13 cellular contexts compared by ENCODE assay signal in genomic region chr3:50594253-50594785, GRCh38. TPM values are rescaled to one million over a fixed set of nuclear protein-coding genes. Genes with fewer than 3 reads are reported as not detected.
DNase-seq lines count a peak whose midpoint lies in the region; ATAC-seq and TF ChIP-seq lines count a peak whose summit lies in the region.
"Had no signal": no experiment of that assay in that cellular context is flagged by ENCODE, and none has a peak within 500 bp of the region (broad histone marks: within the 10 kb centered on the region; RNA-seq: fewer than 3 reads in every experiment).

No MANE protein-coding gene starts in this region.

- H3K27ac ChIP-seq in DND-41 (ENCODE audit: low read length), result peak overlapping the region; percentile 94

- H3K4me3 Mint-ChIP-seq in T-helper 17 cell, result no peak overlapping the region
- no peak overlapping the region for H3K4me3 Mint-ChIP-seq in immature natural killer cell
- no peak overlapping the region for H3K4me3 Mint-ChIP-seq in chondrocyte (ENCODE audit: unreplicated experiment)

- H2AFZ ChIP-seq in DND-41 (ENCODE audit: low read depth, low read length), result no peak overlapping the region

- H3K36me3 Mint-ChIP-seq in T-helper 17 cell (ENCODE audit: low read depth) (no peaks in the 10 kb centered on the region), immature natural killer cell (peaks cover 0 to 5% (median 3%) of the 10 kb centered on the region in 3 donors), chondrocyte (ENCODE audit: low read depth) (no peaks in the 10 kb centered on the region)

- TF ChIP-seq CTCF in DND-41 (IDR thresholded peaks at IDR 0.05; ENCODE audit: borderline replicate concordance, extremely low read depth, low read length, poor library complexity, severe bottlenecking), result no peak
- TF ChIP-seq CTCF in chondrocyte (IDR thresholded peaks at IDR 0.05), result no peak

- peak; percentile 76 for DNase-seq in DND-41
- DNase-seq in T-helper 17 cell, result no peak
- DNase-seq in immature natural killer cell, result no peak
- DNase-seq in chondrocyte (ENCODE audit: low spot score), result no peak
- DNase-seq: activated CD4-positive, CD25-positive, alpha-beta regulatory T cell treated with anti-CD3 and anti-CD28 coated beads, Interleukin-2, amount 50 U/mL, for 72 hours; DMS79 treated with DMSO at 0.1 percent for 48 hours; effector memory CD4-positive, alpha-beta T cell; Karpas-422; NCI-H1417; NCI-H345 had no signal

- peak overlapping the region; percentile 10; the same call in 1 of the 2 replicates for H3K4me2 ChIP-seq in DND-41 (ENCODE audit: insufficient read depth, low read length)

- H4K20me1 ChIP-seq in DND-41 (ENCODE audit: insufficient read depth, low read length), result no peaks in the 10 kb centered on the region
- H4K20me1 ChIP-seq: BLaER1 treated with 17β-estradiol and CSF1 and Interleukin-3, amounts not matched to agents 10 nM and 100 nM had no signal

- H3K4me1 Mint-ChIP-seq in T-helper 17 cell, result peaks cover 36% of the 10 kb centered on the region
- H3K4me1 Mint-ChIP-seq in immature natural killer cell, result peaks cover 28 to 51% of the 10 kb centered on the region in 2 donors
- H3K4me1 Mint-ChIP-seq in chondrocyte (ENCODE audit: low read depth), result peaks cover under 1% of the 10 kb centered on the region

- H3K27me3 ChIP-seq in DND-41 (ENCODE audit: insufficient read depth, low read length, poor library complexity), result no peaks in the 10 kb centered on the region
- H3K27me3 ChIP-seq: BLaER1 treated with 17β-estradiol and CSF1 and Interleukin-3, amounts not matched to agents 10 nM and 100 nM had no signal

- peak overlapping the region; percentile 91 for H3K27ac Mint-ChIP-seq in T-helper 17 cell
- H3K27ac Mint-ChIP-seq in immature natural killer cell, result peak overlapping the region in 5 of 6 donors; percentile 20 to 64 (median 40)
- H3K27ac Mint-ChIP-seq in chondrocyte (ENCODE audit: unreplicated experiment), result no peak overlapping the region
- H3K27ac Mint-ChIP-seq: progenitor cell of endocrine pancreas had no signal

- no peaks in the 10 kb centered on the region for H3K36me3 ChIP-seq in DND-41 (ENCODE audit: insufficient read depth, low read length)

- peaks cover 65% of the 10 kb centered on the region for H3K79me2 ChIP-seq in DND-41 (ENCODE audit: insufficient read depth, low read length)

- ATAC-seq in DND-41 (ENCODE audit: insufficient read depth, low read depth) (peak; percentile 25), T-helper 17 cell (no peak), HG03159 (IDR thresholded peaks at IDR 0.05; ENCODE audit: unreplicated experiment) (no peak)

- peak overlapping the region; percentile 53 for H3K9ac ChIP-seq in DND-41 (ENCODE audit: low read depth, low read length)

- H3K4me3 ChIP-seq in DND-41 (ENCODE audit: low read depth in 1 of 2, low read length in 2 of 2), result no peak overlapping the region; a peak in 1 of 4 replicates
- H3K4me3 ChIP-seq: BLaER1 treated with 17β-estradiol and CSF1 and Interleukin-3, amounts not matched to agents 10 nM and 100 nM had no signal

- H3K27me3 Mint-ChIP-seq in T-helper 17 cell, result no peaks in the 10 kb centered on the region
- no peaks in the 10 kb centered on the region for H3K27me3 Mint-ChIP-seq in immature natural killer cell (ENCODE audit: low read depth in 3 of 3)
- no peaks in the 10 kb centered on the region for H3K27me3 Mint-ChIP-seq in chondrocyte (ENCODE audit: low read depth)

- H3K4me1 ChIP-seq in DND-41 (ENCODE audit: insufficient read depth, low read length), result peaks cover 91% of the 10 kb centered on the region

- H3K9me3 ChIP-seq in DND-41 (ENCODE audit: insufficient read depth, low read length, severe bottlenecking) (no peaks in the 10 kb centered on the region), T-helper 17 cell (ENCODE audit: control insufficient read depth, low read length, poor library complexity, severe bottlenecking) (no peaks in the 10 kb centered on the region)
- H3K9me3 ChIP-seq: BLaER1 treated with 17β-estradiol and CSF1 and Interleukin-3, amounts not matched to agents 10 nM and 100 nM had no signal

- H3K9me3 Mint-ChIP-seq in immature natural killer cell, result no peaks in the 10 kb centered on the region
- H3K9me3 Mint-ChIP-seq in chondrocyte (ENCODE audit: low read depth), result no peaks in the 10 kb centered on the region

RNA-seq across cellular contexts. Expression of gene CISH, which starts 17.3 kb away (rescaled TPM):
- total RNA-seq in T-helper 17 cell, result 10 to 100 TPM; 28.3 to 63.4 TPM
- 10 to 100 TPM in 1 of 3 donors, 1 to 10 TPM in 2; 4.5 to 23.2 (median 7.3) TPM for polyA plus RNA-seq in immature natural killer cell
- 0.85 to 1.8 TPM (median 1.8 TPM) in 3 replicates for total RNA-seq in chondrocyte

RNA-seq across cellular contexts. Expression of gene MAPKAPK3, which starts 22.6 kb away (rescaled TPM):
- total RNA-seq in T-helper 17 cell (10 to 100 TPM; 44.7 to 49.2 TPM), chondrocyte (13.6 to 21.2 TPM (median 20.9 TPM) in 3 replicates)
- 10 to 100 TPM; 57.2 to 92.0 (median 91.2) TPM for polyA plus RNA-seq in immature natural killer cell

RNA-seq across cellular contexts. Expression of gene HEMK1, which starts 25.0 kb away (rescaled TPM):
- total RNA-seq in T-helper 17 cell, result 10 to 100 TPM; 22.7 to 25.1 TPM
- polyA plus RNA-seq in immature natural killer cell, result 10 to 100 TPM; 18.3 to 54.9 (median 29.7) TPM
- 15.1 to 20.1 TPM (median 15.2 TPM) in 3 replicates for total RNA-seq in chondrocyte

RNA-seq across cellular contexts. Expression of gene C3orf18, which starts 26.8 kb away (rescaled TPM):
- total RNA-seq in T-helper 17 cell (10 to 100 TPM; 15.0 to 17.1 TPM), chondrocyte (3.2 to 5.8 TPM (median 4.4 TPM) in 3 replicates)
- polyA plus RNA-seq in immature natural killer cell, result 10 to 100 TPM in 2 of 3 donors, 1 to 10 TPM in 1; 8.8 to 28.8 (median 11.5) TPM

Comparison
In these comparisons a context has a peak if more than half of its experiments do, and no peak if none do; other contexts are left out.
1. RNA of gene CISH, which starts 17.3 kb away (total RNA-seq): 28.3 to 63.4 TPM in T-helper 17 cell; 0.85 to 1.8 TPM in chondrocyte; every median in the first group is over 10 times any median in the second.